ENCODE assay signal across 22 cellular contexts in the genomic region with DNA sequence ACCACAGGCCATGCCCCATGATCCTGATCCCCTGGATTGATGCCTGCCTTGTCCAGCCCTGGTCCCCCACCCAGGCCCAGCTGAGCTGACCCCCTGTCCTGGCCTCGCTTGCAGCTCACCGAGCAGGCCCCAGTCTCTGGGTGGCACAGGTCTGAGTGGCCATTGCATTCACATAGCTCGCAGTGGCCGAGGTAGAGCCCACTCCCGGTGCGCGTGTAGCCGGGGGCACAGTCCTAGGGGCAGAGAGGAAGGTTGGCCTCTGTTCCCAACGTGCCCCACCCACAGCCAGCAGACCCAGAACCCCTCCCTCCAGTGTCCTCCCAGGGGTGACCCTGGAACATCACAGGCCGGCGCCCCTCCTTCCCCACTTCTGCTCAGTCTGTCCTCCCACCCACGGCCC. TPM values are rescaled to one million over a fixed set of nuclear protein-coding genes. Genes with fewer than 3 reads are reported as not detected.
"Had no signal": no experiment of that assay in that cellular context is flagged by ENCODE, and none has a peak within 500 bp of the region (broad histone marks: within the 10 kb centered on the region; RNA-seq: fewer than 3 reads in every experiment).

No MANE protein-coding gene starts in this region.

- ATAC-seq: activated T-cell treated with anti-CD3 and anti-CD28 coated beads, Interleukin-2, amount 50 U/mL, for 4 hours; gastrocnemius medialis; left lung; WTC11 had no signal

- H3K27me3 Mint-ChIP-seq: activated naive CD8-positive, alpha-beta T cell had no signal

- H3K4me3 ChIP-seq: esophagus squamous epithelium, gastrocnemius medialis, left lung, testis, vagina had no signal

- DNase-seq: activated CD8-positive, alpha-beta memory T cell treated with anti-CD3 and anti-CD28 coated beads for 24 hours; activated CD8-positive, alpha-beta memory T cell treated with anti-CD3 and anti-CD28 coated beads, Interleukin-2, amount 50 U/mL, for 4 hours; activated naive CD4-positive, alpha-beta T cell; activated T-cell treated with anti-CD3 and anti-CD28 coated beads, Interleukin-2, amount 50 U/mL, for 4 hours; effector memory CD4-positive, alpha-beta T cell; esophagus squamous epithelium; gastrocnemius medialis; left lung; retina; stimulated activated CD4-positive, alpha-beta T cell treated with anti-CD3 and anti-CD28 coated beads, Interleukin-12 subunit alpha, Interleukin-12 subunit beta, amount 100 ng/mL, for 4 hours; T1000; testis; trophoblast cell had no signal

- H3K27ac ChIP-seq: gastrocnemius medialis, left lung, testis, vagina had no signal

- H3K9me3 Mint-ChIP-seq: activated T-cell treated with anti-CD3 and anti-CD28 coated beads, Interleukin-2, amount 50 U/mL, for 4 hours; activated T-helper 2 cell treated with anti-CD3 and anti-CD28 coated beads, Interferon-gamma antibody, Interleukin-2, Interleukin-4, amounts not matched to agents 10 μg/mL and 5 μg/mL and 100 μg/mL, durations not matched to agents 14 hours and 24 hours and 36 hours; central memory CD8-positive, alpha-beta T cell; neural crest cell; WTC11 had no signal

- H3K4me1 ChIP-seq: gastrocnemius medialis, left lung, testis, vagina had no signal

- H3K27ac Mint-ChIP-seq: activated naive CD8-positive, alpha-beta T cell; activated T-helper 2 cell treated with anti-CD3 and anti-CD28 coated beads, Interferon-gamma antibody, Interleukin-2, Interleukin-4, amounts not matched to agents 10 μg/mL and 5 μg/mL and 100 μg/mL, durations not matched to agents 14 hours and 24 hours and 36 hours; WTC11 had no signal

- H3K4me3 Mint-ChIP-seq: activated naive CD8-positive, alpha-beta T cell; activated T-cell treated with anti-CD3 and anti-CD28 coated beads, Interleukin-2, amount 50 U/mL, for 4 hours; central memory CD8-positive, alpha-beta T cell; neural crest cell; WTC11 had no signal

- H3K9me3 ChIP-seq: esophagus squamous epithelium, gastrocnemius medialis, left lung, testis, vagina had no signal

- H3K27me3 ChIP-seq: esophagus squamous epithelium, gastrocnemius medialis, left lung, testis, vagina had no signal

- H3K4me1 Mint-ChIP-seq: central memory CD8-positive, alpha-beta T cell had no signal

RNA-seq across cellular contexts. Expression of gene LDLRAD2, which starts 51.9 kb away (rescaled TPM):
- total RNA-seq: activated T-helper 2 cell treated with anti-CD3 and anti-CD28 coated beads, Interferon-gamma antibody, Interleukin-2, Interleukin-4, amounts not matched to agents 10 μg/mL and 5 μg/mL and 100 μg/mL, durations not matched to agents 14 hours and 24 hours and 36 hours; dermis microvascular lymphatic vessel endothelial cell; esophagus squamous epithelium; gastrocnemius medialis; omental fat pad; T-helper 1 cell treated with Interleukin-12 subunit alpha and Interleukin-12 subunit beta and Interleukin-4 antibody, amounts not matched to agents 30 ng/mL and 1 ng/mL, for 36 hours; vagina had no signal
